16 cellular contexts compared by ENCODE assay signal in the genomic region with DNA sequence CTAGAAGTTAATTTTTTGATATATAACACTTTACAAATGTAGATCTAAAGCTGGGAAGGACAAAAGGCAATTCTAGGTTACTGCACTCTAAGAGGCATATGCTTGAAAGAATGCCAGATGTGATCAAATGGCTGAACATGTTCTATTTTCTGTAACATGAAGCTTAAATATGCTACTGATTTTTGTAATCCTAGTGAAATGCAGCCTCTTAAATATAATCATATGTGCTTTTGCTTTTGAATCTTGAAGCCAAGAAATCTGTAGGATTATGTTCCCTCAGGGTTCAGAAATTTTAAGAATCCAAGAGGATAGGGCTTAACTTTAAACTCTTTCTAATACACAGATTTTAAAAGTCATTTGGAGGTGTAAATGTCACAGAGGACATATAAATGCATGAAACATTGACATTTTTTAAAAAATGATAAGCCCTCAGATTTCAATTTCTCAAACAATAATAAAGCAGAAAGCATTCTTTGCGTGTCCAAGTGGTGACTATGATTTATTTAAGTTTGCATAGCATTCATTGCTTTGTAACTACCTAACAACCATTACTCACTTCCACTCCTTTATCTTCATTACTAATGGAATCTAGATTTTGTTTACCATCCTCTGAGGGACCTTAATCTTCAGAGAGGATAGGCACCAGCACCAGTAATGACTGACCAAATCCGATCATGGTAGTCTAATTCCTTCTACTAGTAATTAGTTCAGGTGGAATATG.
A peak's percentile ranks its signal among the peaks of the same experiment; 100 is the strongest.
DNase-seq lines count a peak whose midpoint lies in the region; FAIRE-seq and TF ChIP-seq lines count a peak whose summit lies in the region.
"Had no signal": no experiment of that assay in that cellular context is flagged by ENCODE, and none has a peak within 500 bp of the region (broad histone marks: within the 10 kb centered on the region; RNA-seq: fewer than 3 reads in every experiment).

No MANE protein-coding gene starts in this region.

- POLR2A ChIA-PET in RWPE1 (lab: Yijun Ruan, JAX; ENCODE audit: low non-redundant PET), result no interaction called here

- H3K27me3 Mint-ChIP-seq in activated T-helper 2 cell treated with anti-CD3 and anti-CD28 coated beads, Interferon-gamma antibody, Interleukin-2, Interleukin-4, amounts not matched to agents 10 μg/mL and 5 μg/mL and 100 μg/mL, durations not matched to agents 14 hours and 24 hours and 36 hours (ENCODE audit: low read depth), result no peaks in the 10 kb centered on the region
- H3K27me3 Mint-ChIP-seq: natural killer cell treated with Interleukin-12 subunit alpha and Interleukin-12 subunit beta and Interleukin-15 and Interleukin-18, amount 100 ng/mL, for 72 hours had no signal

- TF ChIP-seq CTCF in RWPE1 (conservative IDR thresholded peaks at IDR 0.05; ENCODE audit: low read depth), result no peak
- no peak for TF ChIP-seq CTCF in foreskin fibroblast (IDR thresholded peaks at IDR 0.05; ENCODE audit: low read depth, low read length)
- TF ChIP-seq CTCF in coronary artery (IDR thresholded peaks at IDR 0.05), result no peak

- peak; percentile 39 for DNase-seq in NCI-H1694 treated with DMSO at 0.1 percent for 48 hours (lab: John Stamatoyannopoulos, UW)
- no peak for DNase-seq in NCI-H1694 (lab: John Stamatoyannopoulos, UW)
- DNase-seq in RWPE1 (ENCODE audit: low spot score), result peak; percentile 70
- DNase-seq in foreskin fibroblast, result peak; percentile 82 to 91
- peak; percentile 20 for DNase-seq in urothelium cell line (ENCODE audit: low spot score)
- DNase-seq in activated T-helper 2 cell treated with anti-CD3 and anti-CD28 coated beads, Interferon-gamma antibody, Interleukin-2, Interleukin-4, amounts not matched to agents 10 μg/mL and 5 μg/mL and 100 μg/mL, durations not matched to agents 14 hours and 24 hours and 36 hours (ENCODE audit: low spot score), result no peak
- DNase-seq in coronary artery (ENCODE audit: low spot score), result no peak
- DNase-seq in activated CD4-positive, CD25-positive, alpha-beta regulatory T cell treated with anti-CD3 and anti-CD28 coated beads, Interleukin-2, amount 50 U/mL, for 72 hours, result no peak
- DNase-seq: activated T-cell treated with anti-CD3 and anti-CD28 coated beads, Interleukin-2, amount 50 U/mL, for 48 hours; stimulated activated CD4-positive, alpha-beta T cell treated with anti-CD3 and anti-CD28 coated beads, Interleukin-1b, Interleukin-23, amount 100 ng/mL, for 48 hours; stomach had no signal

- intact Hi-C loops in activated T-helper 2 cell treated with anti-CD3 and anti-CD28 coated beads, Interferon-gamma antibody, Interleukin-2, Interleukin-4, amounts not matched to agents 10 μg/mL and 5 μg/mL and 100 μg/mL, durations not matched to agents 14 hours and 24 hours and 36 hours (cut with micrococcal nuclease), result no loop called here

- H3K36me3 Mint-ChIP-seq in activated T-helper 2 cell treated with anti-CD3 and anti-CD28 coated beads, Interferon-gamma antibody, Interleukin-2, Interleukin-4, amounts not matched to agents 10 μg/mL and 5 μg/mL and 100 μg/mL, durations not matched to agents 14 hours and 24 hours and 36 hours (ENCODE audit: low read depth), result no peaks in the 10 kb centered on the region
- H3K36me3 Mint-ChIP-seq: natural killer cell treated with Interleukin-12 subunit alpha and Interleukin-12 subunit beta and Interleukin-15 and Interleukin-18, amount 100 ng/mL, for 72 hours had no signal

- peak; percentile 88 for FAIRE-seq in urothelium cell line (lab: Jason Lieb, UNC)
- FAIRE-seq: colon had no signal

- H3K27ac ChIP-seq in RWPE1, result no peak overlapping the region
- H3K27ac ChIP-seq in coronary artery, result no peak overlapping the region
- H3K27ac ChIP-seq: 22Rv1, stomach, VCaP had no signal

- CTCF ChIA-PET in RWPE1 (lab: Yijun Ruan, JAX), result interaction anchor here (0.7 to 2.7 kb wide), 2 partner anchors 15 to 737 kb away, joined by 3 to 8 read pairs; no protein-coding TSS in a partner anchor

- no peaks in the 10 kb centered on the region for H3K4me1 Mint-ChIP-seq in activated T-helper 2 cell treated with anti-CD3 and anti-CD28 coated beads, Interferon-gamma antibody, Interleukin-2, Interleukin-4, amounts not matched to agents 10 μg/mL and 5 μg/mL and 100 μg/mL, durations not matched to agents 14 hours and 24 hours and 36 hours (ENCODE audit: low read depth)

- H3K9me3 Mint-ChIP-seq in activated T-helper 2 cell treated with anti-CD3 and anti-CD28 coated beads, Interferon-gamma antibody, Interleukin-2, Interleukin-4, amounts not matched to agents 10 μg/mL and 5 μg/mL and 100 μg/mL, durations not matched to agents 14 hours and 24 hours and 36 hours, result no peaks in the 10 kb centered on the region

- H3K4me3 ChIP-seq in foreskin fibroblast (ENCODE audit: low read depth in 1 of 2, low read length in 2 of 2), result no peak overlapping the region
- H3K4me3 ChIP-seq in coronary artery, result no peak overlapping the region
- H3K4me3 ChIP-seq: HAP-1, stomach had no signal

- no peak overlapping the region for H3K27ac Mint-ChIP-seq in activated T-helper 2 cell treated with anti-CD3 and anti-CD28 coated beads, Interferon-gamma antibody, Interleukin-2, Interleukin-4, amounts not matched to agents 10 μg/mL and 5 μg/mL and 100 μg/mL, durations not matched to agents 14 hours and 24 hours and 36 hours
- H3K27ac Mint-ChIP-seq: natural killer cell treated with Interleukin-12 subunit alpha and Interleukin-12 subunit beta and Interleukin-15 and Interleukin-18, amount 100 ng/mL, for 72 hours had no signal

- no peak overlapping the region for H3K4me3 Mint-ChIP-seq in activated T-helper 2 cell treated with anti-CD3 and anti-CD28 coated beads, Interferon-gamma antibody, Interleukin-2, Interleukin-4, amounts not matched to agents 10 μg/mL and 5 μg/mL and 100 μg/mL, durations not matched to agents 14 hours and 24 hours and 36 hours (ENCODE audit: low read depth)
- H3K4me3 Mint-ChIP-seq: natural killer cell treated with Interleukin-12 subunit alpha and Interleukin-12 subunit beta and Interleukin-15 and Interleukin-18, amount 100 ng/mL, for 72 hours had no signal

Comparison
In these comparisons a context has a peak if more than half of its experiments do, and no peak if none do; other contexts are left out.
1. DNase-seq: peak in NCI-H1694 treated with DMSO at 0.1 percent for 48 hours (single experiment), RWPE1 (single experiment), foreskin fibroblast (2 of 2) and urothelium cell line (single experiment); none in NCI-H1694 (single experiment), activated T-helper 2 cell treated with anti-CD3 and anti-CD28 coated beads, Interferon-gamma antibody, Interleukin-2, Interleukin-4, amounts not matched to agents 10 μg/mL and 5 μg/mL and 100 μg/mL, durations not matched to agents 14 hours and 24 hours and 36 hours (single experiment), coronary artery (single experiment) and activated CD4-positive, CD25-positive, alpha-beta regulatory T cell treated with anti-CD3 and anti-CD28 coated beads, Interleukin-2, amount 50 U/mL, for 72 hours (single experiment).